In genomic region chr14:56211124-56211523, GRCh38 we compare ENCODE assay signal across 21 cellular contexts.
"Had no signal": no experiment of that assay in that cellular context is flagged by ENCODE, and none has a peak within 500 bp of the region (broad histone marks: within the 10 kb centered on the region; RNA-seq: fewer than 3 reads in every experiment).

No MANE protein-coding gene starts in this region.

- DNase-seq: activated CD4-positive, alpha-beta T cell treated with anti-CD3 and anti-CD28 coated beads for 36 hours; activated CD4-positive, alpha-beta T cell treated with anti-CD3 and anti-CD28 coated beads, Interleukin-2, amount 50 U/mL, for 4 hours; activated CD8-positive, alpha-beta memory T cell treated with anti-CD3 and anti-CD28 coated beads for 24 hours; activated CD8-positive, alpha-beta memory T cell treated with anti-CD3 and anti-CD28 coated beads, Interleukin-2, amount 50 U/mL, for 48 hours; activated naive CD4-positive, alpha-beta T cell treated with Interleukin-2 at 50 U/mL for 16 hours; activated naive CD8-positive, alpha-beta T cell treated with anti-CD3 and anti-CD28 coated beads for 36 hours; activated T-cell treated with anti-CD3 and anti-CD28 coated beads, Interleukin-2, amount 50 U/mL, for 4 hours; amniotic stem cell; cerebellar nuclear complex; cortex of kidney; endodermal cell; esophagus squamous epithelium; left lung; posterior cingulate gyrus; sigmoid colon; stimulated activated CD4-positive, alpha-beta T cell treated with anti-CD3 and anti-CD28 coated beads, Interleukin-4, amount 100 ng/mL, for 1 hour; stimulated activated naive CD4-positive, alpha-beta T cell treated with Interleukin-2 at 50 U/mL for 16 hours; T1000; upper lobe of left lung had no signal

- H3K9ac ChIP-seq: neural progenitor cell had no signal

- H3K27me3 ChIP-seq: esophagus squamous epithelium, left lung, neural progenitor cell, sigmoid colon, upper lobe of left lung had no signal

- H3K36me3 ChIP-seq: esophagus squamous epithelium, left lung, neural progenitor cell, sigmoid colon, upper lobe of left lung had no signal

- H3K9me3 ChIP-seq: esophagus squamous epithelium, left lung, sigmoid colon, upper lobe of left lung had no signal

- H2AFZ ChIP-seq: neural progenitor cell had no signal

- ATAC-seq: activated CD4-positive, alpha-beta T cell treated with anti-CD3 and anti-CD28 coated beads for 36 hours; activated T-cell treated with anti-CD3 and anti-CD28 coated beads, Interleukin-2, amount 50 U/mL, for 4 hours; left lung; WTC11 had no signal

- H3K4me2 ChIP-seq: neural progenitor cell had no signal

- H3K4me3 ChIP-seq: esophagus squamous epithelium, left lung, neural progenitor cell, sigmoid colon, upper lobe of left lung had no signal

- H3K27ac ChIP-seq: esophagus squamous epithelium, left lung, neural progenitor cell, sigmoid colon, upper lobe of left lung had no signal
